8 cellular contexts compared by ENCODE assay signal in genomic region chr20:6008254-6008653, GRCh38. TPM values are rescaled to one million over a fixed set of nuclear protein-coding genes. Genes with fewer than 3 reads are reported as not detected.
DNase-seq lines count a peak whose midpoint lies in the region; ATAC-seq, FAIRE-seq and TF ChIP-seq lines count a peak whose summit lies in the region.

No MANE protein-coding gene starts in this region.

- dilution Hi-C loops in keratinocyte (cut with MboI; ENCODE audit: extremely low pct_ligation_motif_present, low sequenced_read_pairs): no loop called here

- H3K4me3 ChIP-seq in astrocyte of the cerebellum (ENCODE audit: low read depth, low read length) (peak overlapping the region; percentile 62), keratinocyte (ENCODE audit: control insufficient read depth in 2 of 3, extremely low read depth in 1 of 3, insufficient read depth in 2 of 3, low read depth in 1 of 3, low read length in 3 of 3) (peak overlapping the region in 2 of 3 experiments; percentile 72 to 82)

- H3K36me3 ChIP-seq in keratinocyte (ENCODE audit: control insufficient read depth in 2 of 2, extremely low read depth in 1 of 2, insufficient read depth in 2 of 2, low read length in 2 of 2): peaks cover 19 to 21% of the 10 kb centered on the region in 2 experiments

- no peak for TF ChIP-seq CTCF in astrocyte of the cerebellum (IDR thresholded peaks at IDR 0.05; ENCODE audit: low read depth, low read length, missing control alignments)
- no peak for TF ChIP-seq CTCF in keratinocyte (optimal IDR thresholded peaks at IDR 0.05 in 1 of 3, IDR thresholded peaks at IDR 0.05 in 1 of 3, conservative IDR thresholded peaks at IDR 0.05 in 1 of 3; ENCODE audit: extremely low read depth in 1 of 3, insufficient read depth in 2 of 3, low read length in 3 of 3)

- peak in 8 of 14 donors; percentile 2 to 42 (median 24) for DNase-seq in C1 segment of cervical spinal cord (lab: John Stamatoyannopoulos, UW)
- DNase-seq in KG1 (lab: John Stamatoyannopoulos, UW): peak; percentile 10
- peak; percentile 86 for DNase-seq in astrocyte of the cerebellum (ENCODE audit: low read depth)
- DNase-seq in keratinocyte (ENCODE audit: low read depth, low spot score): peak; percentile 30
- DNase-seq in stimulated activated naive CD8-positive, alpha-beta T cell treated with anti-CD3 and anti-CD28 coated beads, Interleukin-15, amount 100 ng/mL, for 72 hours: no peak
- no peak for DNase-seq in activated CD4-positive, alpha-beta T cell treated with anti-CD3 and anti-CD28 coated beads for 48 hours

- no peak for ATAC-seq in stimulated activated naive CD8-positive, alpha-beta T cell treated with anti-CD3 and anti-CD28 coated beads, Interleukin-15, amount 100 ng/mL, for 72 hours
- ATAC-seq in GM18505 (IDR thresholded peaks at IDR 0.05; ENCODE audit: unreplicated experiment) (no peak), GM19324 (IDR thresholded peaks at IDR 0.05; ENCODE audit: low FRiP score, unreplicated experiment) (no peak)

- FAIRE-seq in keratinocyte (lab: Jason Lieb, UNC): peak; percentile 93

- H4K20me1 ChIP-seq in keratinocyte (ENCODE audit: control insufficient read depth, extremely low read depth, insufficient read depth, low read length): peaks cover 14% of the 10 kb centered on the region

- TF ChIP-seq POLR2A in GM18505 (IDR thresholded peaks at IDR 0.05; ENCODE audit: borderline replicate concordance, extremely low read depth, insufficient read depth, insufficient read length): no peak

- no peaks in the 10 kb centered on the region for H3K9me1 ChIP-seq in keratinocyte (ENCODE audit: control insufficient read depth, extremely low read depth, insufficient read depth, low read length)

- peak overlapping the region; percentile 84 for H3K9ac ChIP-seq in keratinocyte (ENCODE audit: control insufficient read depth, extremely low read depth, insufficient read depth, low read length)

- peaks cover 40% of the 10 kb centered on the region for H3K4me1 Mint-ChIP-seq in stimulated activated naive CD8-positive, alpha-beta T cell treated with anti-CD3 and anti-CD28 coated beads, Interleukin-15, amount 100 ng/mL, for 72 hours

- peak overlapping the region; percentile 70 for H3K27ac ChIP-seq in keratinocyte (ENCODE audit: control insufficient read depth, insufficient read depth, low read length)

- H2AFZ ChIP-seq in keratinocyte (ENCODE audit: control insufficient read depth, low read length): no peak overlapping the region

- no peaks in the 10 kb centered on the region for H3K27me3 ChIP-seq in keratinocyte (ENCODE audit: control insufficient read depth, extremely low read depth, insufficient read depth, low read length)

- H3K9me3 Mint-ChIP-seq in stimulated activated naive CD8-positive, alpha-beta T cell treated with anti-CD3 and anti-CD28 coated beads, Interleukin-15, amount 100 ng/mL, for 72 hours: no peaks in the 10 kb centered on the region

- in situ Hi-C loops in astrocyte of the cerebellum (cut with HindIII; ENCODE audit: low sequenced_read_pairs): no loop called here

- peak overlapping the region; percentile 68 to 95 for H3K4me3 Mint-ChIP-seq in stimulated activated naive CD8-positive, alpha-beta T cell treated with anti-CD3 and anti-CD28 coated beads, Interleukin-15, amount 100 ng/mL, for 72 hours

- no peaks in the 10 kb centered on the region for H3K9me3 ChIP-seq in keratinocyte (ENCODE audit: control insufficient read depth, low read depth, low read length)

- peak overlapping the region in 1 of 2 donors; percentile 13 for H3K27ac Mint-ChIP-seq in stimulated activated naive CD8-positive, alpha-beta T cell treated with anti-CD3 and anti-CD28 coated beads, Interleukin-15, amount 100 ng/mL, for 72 hours

- H3K79me2 ChIP-seq in keratinocyte (ENCODE audit: control insufficient read depth, insufficient read depth, low read length): peaks cover 56% of the 10 kb centered on the region

- peaks cover 21% of the 10 kb centered on the region for H3K4me1 ChIP-seq in keratinocyte (ENCODE audit: control insufficient read depth, extremely low read depth, insufficient read depth, low read length)

- H3K27me3 Mint-ChIP-seq in stimulated activated naive CD8-positive, alpha-beta T cell treated with anti-CD3 and anti-CD28 coated beads, Interleukin-15, amount 100 ng/mL, for 72 hours: no peaks in the 10 kb centered on the region

- H3K4me2 ChIP-seq in keratinocyte (ENCODE audit: control insufficient read depth, extremely low read depth, insufficient read depth, low read depth, low read length): peak overlapping the region; percentile 93

RNA-seq across cellular contexts. Expression of gene CRLS1, which starts 2.3 kb away (rescaled TPM):
- 40.4 to 104 TPM (median 85.6 TPM) in 3 replicates for polyA plus RNA-seq in keratinocyte
- 7.7 TPM for polyA plus RNA-seq in keratinocyte (2011; ENCODE audit: low read depth)
- 40.2 and 96.2 TPM in 2 replicates for polyA plus RNA-seq in keratinocyte (2011; cell fraction: cytosol; rRNA removed)
- polyA plus RNA-seq in keratinocyte (2011; cell fraction: nucleus; rRNA removed): 54.9 and 58.0 TPM in 2 replicates
- polyA plus RNA-seq in keratinocyte (2012; ENCODE audit: low replicate concordance): 31.7 and 37.5 TPM in 2 replicates
- 42.9 to 63.8 TPM (median 43.4 TPM) in 3 replicates for polyA minus RNA-seq in keratinocyte
- polyA minus RNA-seq in keratinocyte (2011; cell fraction: cytosol; rRNA and poly(A)+ RNA removed): 22.4 TPM
- polyA minus RNA-seq in keratinocyte (2011; cell fraction: nucleus; rRNA and poly(A)+ RNA removed): 12.7 and 19.8 TPM in 2 replicates

RNA-seq across cellular contexts. Expression of gene LRRN4, which starts 45.6 kb away (rescaled TPM):
- 0.04 to 0.54 TPM (median 0.14 TPM) in 3 replicates for polyA plus RNA-seq in keratinocyte
- not detected for polyA plus RNA-seq in keratinocyte (2011; ENCODE audit: low read depth)
- polyA plus RNA-seq in keratinocyte (2011; cell fraction: cytosol; rRNA removed): 0.02 and 0.05 TPM in 2 replicates
- 0.14 and 0.17 TPM in 2 replicates for polyA plus RNA-seq in keratinocyte (2011; cell fraction: nucleus; rRNA removed)
- 0.07 and 0.49 TPM in 2 replicates for polyA plus RNA-seq in keratinocyte (2012; ENCODE audit: low replicate concordance)
- 0.26 to 1.0 TPM in 2 of 3 replicates, not detected in the other for polyA minus RNA-seq in keratinocyte
- polyA minus RNA-seq in keratinocyte (2011; cell fraction: cytosol; rRNA and poly(A)+ RNA removed): not detected
- polyA minus RNA-seq in keratinocyte (2011; cell fraction: nucleus; rRNA and poly(A)+ RNA removed): not detected in 2 replicates

RNA-seq across cellular contexts. Expression of gene MCM8, which starts 57.8 kb away (rescaled TPM):
- 2.9 to 7.0 TPM (median 4.0 TPM) in 3 replicates for polyA plus RNA-seq in keratinocyte
- polyA plus RNA-seq in keratinocyte (2011; ENCODE audit: low read depth): 4.0 TPM
- 2.3 and 3.7 TPM in 2 replicates for polyA plus RNA-seq in keratinocyte (2011; cell fraction: cytosol; rRNA removed)
- 3.6 and 4.7 TPM in 2 replicates for polyA plus RNA-seq in keratinocyte (2011; cell fraction: nucleus; rRNA removed)
- 1.6 and 4.1 TPM in 2 replicates for polyA plus RNA-seq in keratinocyte (2012; ENCODE audit: low replicate concordance)
- polyA minus RNA-seq in keratinocyte: 1.9 to 7.5 TPM (median 2.9 TPM) in 3 replicates
- 1.7 TPM for polyA minus RNA-seq in keratinocyte (2011; cell fraction: cytosol; rRNA and poly(A)+ RNA removed)
- 2.1 and 5.0 TPM in 2 replicates for polyA minus RNA-seq in keratinocyte (2011; cell fraction: nucleus; rRNA and poly(A)+ RNA removed)

RNA-seq across cellular contexts. Expression of gene TRMT6, which starts 57.9 kb away (rescaled TPM):
- polyA plus RNA-seq in keratinocyte: 13.6 to 26.3 TPM (median 21.2 TPM) in 3 replicates
- 15.2 TPM for polyA plus RNA-seq in keratinocyte (2011; ENCODE audit: low read depth)
- polyA plus RNA-seq in keratinocyte (2011; cell fraction: cytosol; rRNA removed): 13.4 and 21.7 TPM in 2 replicates
- polyA plus RNA-seq in keratinocyte (2011; cell fraction: nucleus; rRNA removed): 14.0 and 19.1 TPM in 2 replicates
- 21.5 and 21.6 TPM in 2 replicates for polyA plus RNA-seq in keratinocyte (2012; ENCODE audit: low replicate concordance)
- polyA minus RNA-seq in keratinocyte: 4.2 to 9.7 TPM (median 5.8 TPM) in 3 replicates
- polyA minus RNA-seq in keratinocyte (2011; cell fraction: cytosol; rRNA and poly(A)+ RNA removed): 18.0 TPM
- 3.4 and 7.9 TPM in 2 replicates for polyA minus RNA-seq in keratinocyte (2011; cell fraction: nucleus; rRNA and poly(A)+ RNA removed)

Comparison
In these comparisons a context has a peak if more than half of its experiments do, and no peak if none do; other contexts are left out.
1. DNase-seq: peak in C1 segment of cervical spinal cord (8 of 14), KG1 (single experiment), astrocyte of the cerebellum (single experiment) and keratinocyte (single experiment); none in stimulated activated naive CD8-positive, alpha-beta T cell treated with anti-CD3 and anti-CD28 coated beads, Interleukin-15, amount 100 ng/mL, for 72 hours (0 of 2) and activated CD4-positive, alpha-beta T cell treated with anti-CD3 and anti-CD28 coated beads for 48 hours (single experiment).